Comparison of ENCODE assay signal across 9 cellular contexts in the genomic region with DNA sequence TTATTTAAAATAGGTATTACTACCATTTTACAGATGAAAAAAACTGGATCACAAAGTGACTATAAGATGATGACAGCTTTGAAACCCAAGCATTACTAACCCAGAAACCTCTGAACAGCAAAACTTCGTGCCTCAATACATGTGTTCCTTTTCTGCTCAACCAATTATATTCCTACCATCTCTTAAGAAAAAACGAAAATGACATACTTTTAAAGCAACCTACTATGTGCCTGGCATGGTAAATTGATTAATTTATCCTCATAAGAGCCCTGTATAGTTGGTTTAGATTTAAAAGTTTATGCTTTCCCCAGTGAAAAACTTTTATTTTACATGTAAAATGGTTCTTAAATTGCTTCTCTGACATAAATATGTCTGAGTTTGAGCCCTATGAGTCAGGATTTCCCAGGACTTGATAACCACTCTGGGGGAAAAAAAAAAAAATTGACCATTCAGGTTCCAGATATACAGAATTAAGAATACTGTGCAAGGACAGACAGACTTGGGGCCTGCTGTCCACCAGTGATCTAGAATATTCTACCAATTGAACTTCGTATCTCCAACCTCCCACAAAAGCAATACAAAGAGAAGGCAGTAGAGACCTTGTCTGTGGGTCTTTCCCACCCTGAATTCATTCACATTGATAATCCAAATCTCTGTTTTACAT. TPM values are rescaled to one million over a fixed set of nuclear protein-coding genes. Genes with fewer than 3 reads are reported as not detected.
DNase-seq lines count a peak whose midpoint lies in the region; ATAC-seq and TF ChIP-seq lines count a peak whose summit lies in the region.
"Had no signal": no experiment of that assay in that cellular context is flagged by ENCODE, and none has a peak within 500 bp of the region (broad histone marks: within the 10 kb centered on the region; RNA-seq: fewer than 3 reads in every experiment).

No MANE protein-coding gene starts in this region.

- H3K27ac Mint-ChIP-seq in GM23338 = peak overlapping the region; percentile 85; the same call in 1 of the 2 replicates
- H3K27ac Mint-ChIP-seq in activated CD8-positive, alpha-beta T cell treated with anti-CD3 and anti-CD28 coated beads, Interleukin-2, amount 10 ng/mL, durations not matched to agents 7 days and 5 days = peak overlapping the region; percentile 50

- CTCF ChIA-PET in activated CD8-positive, alpha-beta T cell treated with anti-CD3 and anti-CD28 coated beads, Interleukin-2, amount 10 ng/mL, durations not matched to agents 7 days and 5 days (lab: Charles Lee) = interaction anchor here (3.1 kb wide), 1 partner anchor 50 kb away, joined by 12 read pairs; no protein-coding TSS in a partner anchor

- H3K79me2 ChIP-seq in GM23338 (replicated peaks; ENCODE audit: insufficient read depth) (peaks cover 92% of the 10 kb centered on the region), hepatocyte (peaks cover 87% of the 10 kb centered on the region)

- TF ChIP-seq CTCF in GM23338 (conservative IDR thresholded peaks at IDR 0.05; ENCODE audit: low read depth in 2 of 2) = no peak
- TF ChIP-seq CTCF in hepatocyte (IDR thresholded peaks at IDR 0.05; ENCODE audit: poor library complexity) = no peak
- no peak for TF ChIP-seq CTCF in thyroid gland (IDR thresholded peaks at IDR 0.05)
- no peak for TF ChIP-seq CTCF in body of pancreas (IDR thresholded peaks at IDR 0.05)

- no peak for ATAC-seq in GM23338
- ATAC-seq in activated CD8-positive, alpha-beta T cell treated with anti-CD3 and anti-CD28 coated beads, Interleukin-2, amount 10 ng/mL, durations not matched to agents 7 days and 5 days = no peak
- ATAC-seq in body of pancreas = no peak

- H3K27ac ChIP-seq in BLaER1 (no peak overlapping the region), GM23338 (ENCODE audit: low read depth) (no peak overlapping the region; the same call in 1 of the 2 replicates), hepatocyte (peak overlapping the region; percentile 99), thyroid gland (no peak overlapping the region), body of pancreas (no peak overlapping the region)

- no peaks in the 10 kb centered on the region for H3K9me2 ChIP-seq in GM23338 (ENCODE audit: insufficient read depth)
- no peaks in the 10 kb centered on the region for H3K9me2 ChIP-seq in hepatocyte (replicated peaks; ENCODE audit: insufficient read depth)

- POLR2A ChIA-PET in activated CD8-positive, alpha-beta T cell treated with anti-CD3 and anti-CD28 coated beads, Interleukin-2, amount 10 ng/mL, durations not matched to agents 7 days and 5 days (lab: Charles Lee) = interaction anchor here (0.6 kb wide), 1 partner anchor 20 kb away, joined by 3 read pairs; no protein-coding TSS in a partner anchor

- H2AFZ ChIP-seq in GM23338 (no peak overlapping the region), hepatocyte (no peak overlapping the region)

- no peak for TF ChIP-seq POLR2A in thyroid gland (IDR thresholded peaks at IDR 0.05)
- no peak for TF ChIP-seq POLR2A in body of pancreas (IDR thresholded peaks at IDR 0.05)

- no peaks in the 10 kb centered on the region for H3K36me3 ChIP-seq in BLaER1
- H3K36me3 ChIP-seq in GM23338 (ENCODE audit: insufficient read depth) = no peaks in the 10 kb centered on the region
- no peaks in the 10 kb centered on the region for H3K36me3 ChIP-seq in hepatocyte (replicated peaks; ENCODE audit: insufficient read depth, low read depth)
- no peaks in the 10 kb centered on the region for H3K36me3 ChIP-seq in thyroid gland
- H3K36me3 ChIP-seq in body of pancreas (replicated peaks in 1 of 2; ENCODE audit: insufficient read depth in 1 of 2, low read depth in 2 of 2) = no peaks in the 10 kb centered on the region

- H3K4me1 ChIP-seq in BLaER1 (peaks cover 68% of the 10 kb centered on the region), GM23338 (ENCODE audit: insufficient read depth) (peaks cover 61% of the 10 kb centered on the region), hepatocyte (ENCODE audit: insufficient read depth) (peaks cover 44% of the 10 kb centered on the region), thyroid gland (peaks cover 11% of the 10 kb centered on the region in 2 donors), body of pancreas (peaks cover 25% of the 10 kb centered on the region)

- no peaks in the 10 kb centered on the region for H3F3A ChIP-seq in GM23338 (replicated peaks; ENCODE audit: low read depth)

- H3K36me3 Mint-ChIP-seq in GM23338 (ENCODE audit: low read depth) = peaks cover 33% of the 10 kb centered on the region
- peaks cover 14% of the 10 kb centered on the region for H3K36me3 Mint-ChIP-seq in activated CD8-positive, alpha-beta T cell treated with anti-CD3 and anti-CD28 coated beads, Interleukin-2, amount 10 ng/mL, durations not matched to agents 7 days and 5 days (ENCODE audit: low read depth)

- DNase-seq in GM23338 (ENCODE audit: low spot score) (no peak), hepatocyte (ENCODE audit: low spot score) (peak; percentile 22), thyroid gland (no peak), NCI-H2171 treated with DMSO at 0.1 percent for 48 hours (lab: John Stamatoyannopoulos, UW) (no peak), NCI-H2081 treated with DMSO at 0.1 percent for 48 hours (lab: John Stamatoyannopoulos, UW) (no peak), body of pancreas (no peak)
- DNase-seq in activated CD8-positive, alpha-beta T cell treated with anti-CD3 and anti-CD28 coated beads, Interleukin-2, amount 10 ng/mL, durations not matched to agents 7 days and 5 days = no peak
- DNase-seq: T1000 had no signal

- WGBS in hepatocyte (ENCODE audit: low lambda C conversion rate, missing lambda C conversion rate) = 61% methylated on average over 3 of the region's 3 CpGs
- WGBS in thyroid gland, 2 donors = 81 to 89% methylated on average over 3 of the region's 3 CpGs
- WGBS in body of pancreas, 2 donors = 60 to 66% methylated on average over 3 of the region's 3 CpGs

- H3K27me3 Mint-ChIP-seq in GM23338 (ENCODE audit: insufficient read depth, low read depth, poor library complexity) = peaks cover 30% of the 10 kb centered on the region
- no peaks in the 10 kb centered on the region for H3K27me3 Mint-ChIP-seq in activated CD8-positive, alpha-beta T cell treated with anti-CD3 and anti-CD28 coated beads, Interleukin-2, amount 10 ng/mL, durations not matched to agents 7 days and 5 days (ENCODE audit: low read depth)

- H3K9me3 ChIP-seq in BLaER1 = no peaks in the 10 kb centered on the region
- no peaks in the 10 kb centered on the region for H3K9me3 ChIP-seq in hepatocyte (ENCODE audit: low read depth)
- H3K9me3 ChIP-seq in thyroid gland = no peaks in the 10 kb centered on the region
- no peaks in the 10 kb centered on the region for H3K9me3 ChIP-seq in body of pancreas

- H3K9me3 Mint-ChIP-seq in GM23338 = peaks cover 6% of the 10 kb centered on the region
- H3K9me3 Mint-ChIP-seq in activated CD8-positive, alpha-beta T cell treated with anti-CD3 and anti-CD28 coated beads, Interleukin-2, amount 10 ng/mL, durations not matched to agents 7 days and 5 days (ENCODE audit: insufficient read depth) = no peaks in the 10 kb centered on the region

- H3K27me3 ChIP-seq in BLaER1 = no peaks in the 10 kb centered on the region
- no peaks in the 10 kb centered on the region for H3K27me3 ChIP-seq in GM23338 (ENCODE audit: insufficient read depth)
- H3K27me3 ChIP-seq in hepatocyte = no peaks in the 10 kb centered on the region
- H3K27me3 ChIP-seq in thyroid gland = no peaks in the 10 kb centered on the region
- no peaks in the 10 kb centered on the region for H3K27me3 ChIP-seq in body of pancreas

- peak overlapping the region; percentile 98 for H3K4me3 Mint-ChIP-seq in GM23338
- H3K4me3 Mint-ChIP-seq in activated CD8-positive, alpha-beta T cell treated with anti-CD3 and anti-CD28 coated beads, Interleukin-2, amount 10 ng/mL, durations not matched to agents 7 days and 5 days = peak overlapping the region; percentile 49

- intact Hi-C loops in thyroid gland (cut with DNase I) (no loop called here), body of pancreas (cut with DNase I) (no loop called here)

- peak overlapping the region; percentile 98 for H3K4me2 ChIP-seq in BLaER1
- H3K4me2 ChIP-seq in GM23338 = peak overlapping the region; percentile 93
- H3K4me2 ChIP-seq in hepatocyte = peak overlapping the region; percentile 79

- H3K4me3 ChIP-seq in BLaER1 = 0 out of 2 replicates have a peak overlapping the region, but pooled peaks have one; percentile 89
- H3K4me3 ChIP-seq in GM23338 = peak overlapping the region; percentile 93
- peak overlapping the region; percentile 67 for H3K4me3 ChIP-seq in hepatocyte
- H3K4me3 ChIP-seq in thyroid gland (replicated peaks in 1 of 3) = no peak overlapping the region
- H3K4me3 ChIP-seq in body of pancreas = no peak overlapping the region

- H3K9ac ChIP-seq in BLaER1 = peak overlapping the region; percentile 1; the same call in 1 of the 2 replicates

- H4K20me1 ChIP-seq in BLaER1 = peaks cover 74% of the 10 kb centered on the region
- H4K20me1 ChIP-seq in GM23338 (replicated peaks; ENCODE audit: insufficient read depth) = peaks cover 57% of the 10 kb centered on the region
- H4K20me1 ChIP-seq in hepatocyte (ENCODE audit: insufficient read depth, poor library complexity, severe bottlenecking) = peaks cover 39% of the 10 kb centered on the region

- peaks cover 64% of the 10 kb centered on the region for H3K4me1 Mint-ChIP-seq in GM23338
- peaks cover 64% of the 10 kb centered on the region for H3K4me1 Mint-ChIP-seq in activated CD8-positive, alpha-beta T cell treated with anti-CD3 and anti-CD28 coated beads, Interleukin-2, amount 10 ng/mL, durations not matched to agents 7 days and 5 days (ENCODE audit: low read depth)

TF ChIP-seq in GM23338, 12 proteins besides CTCF, POLR2A, EP300 and RAD21 (continues in another document):
- TF ChIP-seq, protein P1, sequence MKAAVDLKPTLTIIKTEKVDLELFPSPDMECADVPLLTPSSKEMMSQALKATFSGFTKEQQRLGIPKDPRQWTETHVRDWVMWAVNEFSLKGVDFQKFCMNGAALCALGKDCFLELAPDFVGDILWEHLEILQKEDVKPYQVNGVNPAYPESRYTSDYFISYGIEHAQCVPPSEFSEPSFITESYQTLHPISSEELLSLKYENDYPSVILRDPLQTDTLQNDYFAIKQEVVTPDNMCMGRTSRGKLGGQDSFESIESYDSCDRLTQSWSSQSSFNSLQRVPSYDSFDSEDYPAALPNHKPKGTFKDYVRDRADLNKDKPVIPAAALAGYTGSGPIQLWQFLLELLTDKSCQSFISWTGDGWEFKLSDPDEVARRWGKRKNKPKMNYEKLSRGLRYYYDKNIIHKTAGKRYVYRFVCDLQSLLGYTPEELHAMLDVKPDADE (IDR thresholded peaks at IDR 0.05) = no peak
- TF ChIP-seq CREB1 (CRISPR knock-in tag; IDR thresholded peaks at IDR 0.05; ENCODE audit: low read depth) = no peak
- TF ChIP-seq ZNF331 (CRISPR knock-in tag; IDR thresholded peaks at IDR 0.05; ENCODE audit: low read depth) = no peak
- TF ChIP-seq NANOG (IDR thresholded peaks at IDR 0.05; ENCODE audit: borderline replicate concordance) = no peak

RNA-seq across cellular contexts. Expression of gene SINHCAF, which starts 4.3 kb away (rescaled TPM):
- 569 and 581 TPM in 2 replicates for total RNA-seq in GM23338 (2014; rRNA removed; shearing (Covaris generic))
- 651 and 686 TPM in 2 replicates for polyA plus RNA-seq in GM23338 (2016; fragmentation: Nextera tagmentation; extraction: Ambion mirVana)
- total RNA-seq in activated CD8-positive, alpha-beta T cell treated with anti-CD3 and anti-CD28 coated beads, Interleukin-2, amount 10 ng/mL, durations not matched to agents 7 days and 5 days = 10 to 100 TPM; 81.9 to 98.0 TPM
- total RNA-seq in hepatocyte = 109 and 122 TPM in 2 replicates
- 64.1 and 66.2 TPM in 2 replicates for polyA plus RNA-seq in hepatocyte
- 100 to 1,000 TPM in 1 of 4 donors, 10 to 100 TPM in 3; 24.0 to 111 (median 55.2) TPM for total RNA-seq in thyroid gland
- 10 to 100 TPM; 24.4 to 34.5 TPM for total RNA-seq in body of pancreas

Comparison
In these comparisons a context has a peak if more than half of its experiments do, and no peak if none do; other contexts are left out.
1. H3K4me3 ChIP-seq: peak in BLaER1 (single experiment), GM23338 (single experiment) and hepatocyte (single experiment); none in thyroid gland (0 of 3) and body of pancreas (0 of 2).
2. Peak in every context shown above with its lines, with median percentiles within 50 percentile points of each other: H3K4me2 ChIP-seq.